15 cellular contexts compared by ENCODE assay signal in the genomic region with DNA sequence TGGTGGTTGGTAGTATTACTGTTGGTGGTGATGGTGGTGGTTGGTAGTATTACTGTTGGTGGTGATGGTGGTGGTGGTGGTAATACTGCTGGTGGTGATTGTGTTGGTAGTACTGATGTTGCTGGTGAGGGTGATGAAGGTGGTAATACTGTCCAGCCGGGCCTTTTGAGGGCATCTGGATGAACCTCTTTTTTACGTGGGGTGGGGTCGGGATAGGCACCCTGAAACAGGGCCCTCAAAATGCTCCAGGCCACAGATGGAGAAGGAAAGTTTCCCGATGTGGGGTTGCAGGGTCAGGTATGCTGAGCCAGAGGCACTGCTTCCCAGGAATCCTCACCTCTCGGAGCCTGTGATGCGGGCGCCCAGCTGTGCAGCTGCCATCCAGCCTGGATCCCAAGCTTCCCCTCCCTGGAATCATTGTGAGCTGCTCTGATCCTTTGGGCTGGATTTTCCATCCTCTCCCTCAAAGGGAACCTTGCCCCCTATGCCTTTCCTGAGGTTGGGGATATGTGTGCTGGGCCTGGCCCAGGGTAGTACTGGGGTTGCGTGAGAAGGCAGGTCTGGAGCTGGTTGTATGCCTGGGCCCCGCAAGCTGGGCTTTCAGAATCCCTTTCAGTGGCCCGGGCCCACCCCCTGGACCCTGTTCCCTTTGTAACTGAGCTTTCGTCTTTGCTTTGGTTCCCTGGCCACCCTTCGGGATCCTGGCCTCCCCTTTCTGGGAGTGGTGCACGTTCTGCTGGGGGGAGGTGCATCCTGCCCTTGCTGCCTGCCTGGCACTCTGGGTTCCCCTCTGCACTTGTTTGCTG. TPM values are rescaled to one million over a fixed set of nuclear protein-coding genes. Genes with fewer than 3 reads are reported as not detected.
DNase-seq lines count a peak whose midpoint lies in the region; ATAC-seq and TF ChIP-seq lines count a peak whose summit lies in the region.
"Had no signal": no experiment of that assay in that cellular context is flagged by ENCODE, and none has a peak within 500 bp of the region (broad histone marks: within the 10 kb centered on the region; RNA-seq: fewer than 3 reads in every experiment).

No MANE protein-coding gene starts in this region.

- H2AK9ac ChIP-seq in IMR-90 (replicated peaks; ENCODE audit: low read depth, low read length, poor library complexity): peak overlapping the region; percentile 71

- peaks cover 82% of the 10 kb centered on the region for H4K20me1 ChIP-seq in IMR-90 (ENCODE audit: insufficient read depth, low read length)
- peaks cover 50% of the 10 kb centered on the region for H4K20me1 ChIP-seq in SK-N-SH (ENCODE audit: insufficient read depth)
- H4K20me1 ChIP-seq: BLaER1 had no signal

- no peak overlapping the region for H3K4ac ChIP-seq in IMR-90 (ENCODE audit: low read depth, low read length)

- no peaks in the 10 kb centered on the region for H3K27me3 ChIP-seq in IMR-90 (ENCODE audit: control insufficient read depth, insufficient read depth, low read length)
- no peaks in the 10 kb centered on the region for H3K27me3 ChIP-seq in dorsolateral prefrontal cortex
- H3K27me3 ChIP-seq in layer of hippocampus (ENCODE audit: control insufficient read depth, insufficient read depth, low read length): no peaks in the 10 kb centered on the region
- no peaks in the 10 kb centered on the region for H3K27me3 ChIP-seq in SK-N-SH (ENCODE audit: insufficient read depth)
- H3K27me3 ChIP-seq: BLaER1 had no signal

- H4K5ac ChIP-seq in IMR-90 (ENCODE audit: low read depth, low read length): no peak overlapping the region

- H3K9ac ChIP-seq in IMR-90 (ENCODE audit: low read depth, low read length) (no peak overlapping the region), SK-N-SH (no peak overlapping the region)
- H3K9ac ChIP-seq: BLaER1 had no signal

- no peaks in the 10 kb centered on the region; the same call in 1 of the 2 replicates for H3K9me3 ChIP-seq in IMR-90 (ENCODE audit: control insufficient read depth, insufficient read depth, low read length)
- H3K9me3 ChIP-seq in SK-N-SH: no peaks in the 10 kb centered on the region

- H3K79me2 ChIP-seq in SK-N-SH (ENCODE audit: insufficient read depth): peaks cover 86% of the 10 kb centered on the region

- H3K27ac ChIP-seq in IMR-90 (ENCODE audit: insufficient read depth, low read length) (no peak overlapping the region), dorsolateral prefrontal cortex (peak overlapping the region in 57 of 59 donors; percentile 12 to 98 (median 90)), layer of hippocampus (ENCODE audit: low read depth, low read length) (peak overlapping the region; percentile 94), SK-N-SH (ENCODE audit: low read depth in 2 of 2, low read length in 1 of 2) (no peak overlapping the region)
- H3K27ac ChIP-seq: BLaER1 had no signal

- TF ChIP-seq EP300 in SK-N-SH (IDR thresholded peaks at IDR 0.05; ENCODE audit: borderline replicate concordance in 1 of 2, low read depth in 1 of 2, low read length in 1 of 2): no peak

- no peak overlapping the region for H2BK15ac ChIP-seq in IMR-90 (ENCODE audit: low read depth, low read length)

- H3K4me3 ChIP-seq in IMR-90 (ENCODE audit: insufficient read depth, low read depth, low read length) (no peak overlapping the region), dorsolateral prefrontal cortex (no peak overlapping the region), SK-N-SH (ENCODE audit: low read depth in 2 of 2, low read length in 1 of 2) (no peak overlapping the region)
- H3K4me3 ChIP-seq: BLaER1 had no signal

- H3K9me3 Mint-ChIP-seq in HFFc6: peaks cover 4% of the 10 kb centered on the region; the same call in 1 of the 2 replicates

- DNase-seq in IMR-90 (no peak), dorsolateral prefrontal cortex (no peak), posterior vena cava (ENCODE audit: low spot score) (peak; percentile 68), NCI-H82 treated with DMSO at 0.1 percent for 48 hours (lab: John Stamatoyannopoulos, UW; ENCODE audit: unreplicated experiment) (no peak), HFFc6 (no peak), SK-N-SH (no peak)
- DNase-seq: 8988T; AML-193; CD4-positive, CD25-positive, alpha-beta regulatory T cell; DMS53; GF-D8; HCEC 1CT had no signal

- no peak for TF ChIP-seq CTCF in IMR-90 (conservative IDR thresholded peaks at IDR 0.05; ENCODE audit: low read depth, low read length)
- no peak for TF ChIP-seq CTCF in dorsolateral prefrontal cortex (IDR thresholded peaks at IDR 0.05 in 54 of 56, conservative IDR thresholded peaks at IDR 0.05 in 2 of 56; ENCODE audit: low read depth in 1 of 56, partially characterized antibody in 56 of 56)
- TF ChIP-seq CTCF in HFFc6 (IDR thresholded peaks at IDR 0.05): no peak
- TF ChIP-seq CTCF in SK-N-SH (IDR thresholded peaks at IDR 0.05): no peak

- POLR2A ChIA-PET in IMR-90 (lab: Charles Lee; ENCODE audit: unreplicated experiment) (no interaction called here), SK-N-SH (lab: Yijun Ruan, JAX) (no interaction called here)

- no peak overlapping the region for H2BK5ac ChIP-seq in IMR-90 (ENCODE audit: low read depth, low read length, poor library complexity, severe bottlenecking)

- peaks cover 16 to 80% of the 10 kb centered on the region in 2 experiments for H3K79me1 ChIP-seq in IMR-90 (ENCODE audit: low read depth in 1 of 2, low read length in 2 of 2)

- no peak overlapping the region for H3K56ac ChIP-seq in IMR-90 (ENCODE audit: extremely low read depth, insufficient read depth, low read length)

- peaks cover 10% of the 10 kb centered on the region for H3K36me3 ChIP-seq in IMR-90 (ENCODE audit: control insufficient read depth, insufficient read depth, low read length)
- H3K36me3 ChIP-seq in SK-N-SH (replicated peaks in 1 of 2; ENCODE audit: control insufficient read depth in 1 of 2, insufficient read depth in 2 of 2, low read length in 1 of 2): no peaks in the 10 kb centered on the region
- H3K36me3 ChIP-seq: BLaER1 had no signal

- H4K91ac ChIP-seq in IMR-90 (ENCODE audit: insufficient read depth, low read depth, low read length): no peak overlapping the region

- intact Hi-C loops in IMR-90 (cut with micrococcal nuclease): no loop called here
- intact Hi-C loops in dorsolateral prefrontal cortex (cut with DNase I): no loop called here
- intact Hi-C loops in posterior vena cava (cut with DNase I): no loop called here

- H2AFZ ChIP-seq in IMR-90 (replicated peaks; ENCODE audit: low read length, poor library complexity): no peak overlapping the region
- H2AFZ ChIP-seq in SK-N-SH (ENCODE audit: low read depth): no peak overlapping the region

- no TSS peak for BruUV-seq in IMR-90 (replicated peaks; lab: Mats Ljungman, UMichigan)

- H3K4me1 Mint-ChIP-seq in HFFc6 (ENCODE audit: low read depth): peaks cover 5% of the 10 kb centered on the region; the same call in 1 of the 2 replicates
- H3K4me1 Mint-ChIP-seq: CD4-positive, CD25-positive, alpha-beta regulatory T cell had no signal

- H3K36me3 Mint-ChIP-seq in HFFc6 (ENCODE audit: low read depth): peaks cover 18% of the 10 kb centered on the region
- H3K36me3 Mint-ChIP-seq: CD4-positive, CD25-positive, alpha-beta regulatory T cell had no signal

- H3K9me1 ChIP-seq in IMR-90 (ENCODE audit: insufficient read depth, low read length): peaks cover 3% of the 10 kb centered on the region; the same call in 1 of the 2 replicates

- no peak overlapping the region for H3K4me3 Mint-ChIP-seq in HFFc6
- H3K4me3 Mint-ChIP-seq: CD4-positive, CD25-positive, alpha-beta regulatory T cell had no signal

- H2AK5ac ChIP-seq in IMR-90 (ENCODE audit: low read depth, low read length): no peak overlapping the region

- ATAC-seq in IMR-90 (ENCODE audit: low read depth) (no peak), HG02763 (IDR thresholded peaks at IDR 0.05; ENCODE audit: unreplicated experiment) (no peak)

- CTCF ChIA-PET in IMR-90 (lab: Yijun Ruan, JAX) (no interaction called here), SK-N-SH (lab: Yijun Ruan, JAX) (interaction anchor here (1.1 kb wide), 1 partner anchor 13 kb away, joined by 3 read pairs; no protein-coding TSS in a partner anchor)

- no peak for TF ChIP-seq RAD21 in IMR-90 (IDR thresholded peaks at IDR 0.05; ENCODE audit: low read length)
- no peak for TF ChIP-seq RAD21 in SK-N-SH (IDR thresholded peaks at IDR 0.05; ENCODE audit: low read length)

- dilution Hi-C loops in IMR-90 (cut with HindIII; ENCODE audit: low sequenced_read_pairs, unreplicated experiment): no loop called here

- H3F3A ChIP-seq in SK-N-SH (replicated peaks; ENCODE audit: insufficient read depth): peaks cover 6% of the 10 kb centered on the region

- no peak overlapping the region for H3K23ac ChIP-seq in IMR-90 (ENCODE audit: low read depth, low read length)

- TF ChIP-seq POLR2A in IMR-90 (IDR thresholded peaks at IDR 0.05; ENCODE audit: low read depth, low read length): no peak

- no peak overlapping the region for H3K18ac ChIP-seq in IMR-90 (ENCODE audit: low read depth, low read length)

- H2BK120ac ChIP-seq in IMR-90 (ENCODE audit: low read depth, low read length): no peak overlapping the region

- H3K4me2 ChIP-seq in IMR-90 (ENCODE audit: low read depth, low read length): no peak overlapping the region
- H3K4me2 ChIP-seq in SK-N-SH: no peak overlapping the region
- H3K4me2 ChIP-seq: BLaER1 had no signal

- H2BK20ac ChIP-seq in IMR-90 (ENCODE audit: low read depth, low read length): no peak overlapping the region

- no peak overlapping the region for H3K14ac ChIP-seq in IMR-90 (replicated peaks; ENCODE audit: low read depth, low read length)

- no peak overlapping the region for H3K27ac Mint-ChIP-seq in HFFc6
- H3K27ac Mint-ChIP-seq: CD4-positive, CD25-positive, alpha-beta regulatory T cell had no signal

- H3K4me1 ChIP-seq in IMR-90 (ENCODE audit: control insufficient read depth, insufficient read depth, low read length) (no peaks in the 10 kb centered on the region; the same call in 1 of the 2 replicates), SK-N-SH (ENCODE audit: control insufficient read depth in 1 of 2, insufficient read depth in 2 of 2, low read depth in 1 of 2, low read length in 1 of 2) (no peaks in the 10 kb centered on the region)

- no peaks in the 10 kb centered on the region for H3K9me2 ChIP-seq in SK-N-SH

- H3K27me3 Mint-ChIP-seq in HFFc6 (ENCODE audit: insufficient read depth): no peaks in the 10 kb centered on the region
- H3K27me3 Mint-ChIP-seq: CD4-positive, CD25-positive, alpha-beta regulatory T cell had no signal

- in situ Hi-C loops in IMR-90 (cut with MboI; ENCODE audit: low sequenced_read_pairs): no loop called here

- no peak overlapping the region for H4K8ac ChIP-seq in IMR-90 (ENCODE audit: low read depth in 2 of 2, low read length in 2 of 2)

- 95% methylated on average over 4 of the region's 13 CpGs; no CpG with 5 or more reads in 1 of the 2 experiments for WGBS in IMR-90 (ENCODE audit: extremely low coverage in 2 of 2, insufficient read length in 1 of 2), 2 experiments
- WGBS in SK-N-SH (ENCODE audit: low lambda C conversion rate): 100% methylated on average over 4 of the region's 13 CpGs

RNA-seq across cellular contexts. Expression of gene DOCK1, which starts 43.3 kb away (rescaled TPM):
- total RNA-seq in IMR-90 (2012; rRNA removed) (71.0 and 79.2 TPM in 2 replicates), dorsolateral prefrontal cortex (100 to 1,000 TPM in 4 of 120 experiments, 10 to 100 TPM in 116; 31.7 to 148 (median 56.3) TPM), posterior vena cava (10 to 100 TPM; 46.7 to 50.8 TPM)
- polyA plus RNA-seq in IMR-90 (2012; rRNA removed) (22.2 and 28.2 TPM in 2 replicates), SK-N-SH (2012; rRNA removed) (15.5 and 15.6 TPM in 2 replicates)
- 13.5 and 13.6 TPM in 2 replicates for polyA plus RNA-seq in IMR-90 (2012; cell fraction: cytosol; rRNA removed)
- 13.5 and 24.1 TPM in 2 replicates for polyA plus RNA-seq in IMR-90 (2012; cell fraction: nucleus; rRNA removed; ENCODE audit: low replicate concordance)
- total RNA-seq in HFFc6 (2021; fragmentation: NEBNext Ultra II Directional; extraction: Animal tissue kit (Norgen Biotek cat#: 25700)): 10 to 100 TPM; 50.6 to 59.9 (median 54.7) TPM
- polyA plus RNA-seq in SK-N-SH (2012; cell fraction: cytosol; rRNA removed): 20.8 and 21.1 TPM in 2 replicates
- polyA plus RNA-seq in SK-N-SH (2012; cell fraction: nucleus; rRNA removed): 15.1 and 19.9 TPM in 2 replicates
- polyA plus RNA-seq: CD4-positive, CD25-positive, alpha-beta regulatory T cell had no signal

Comparison
In these comparisons a context has a peak if more than half of its experiments do, and no peak if none do; other contexts are left out.
1. H3K27ac ChIP-seq: peak in dorsolateral prefrontal cortex (57 of 59) and layer of hippocampus (single experiment); none in IMR-90 (single experiment) and SK-N-SH (0 of 2).